2 cellular contexts compared by ENCODE assay signal in genomic region chr3:120425877-120426276, GRCh38.
TF ChIP-seq lines count a peak whose summit lies in the region.

No MANE protein-coding gene starts in this region.

TF ChIP-seq in IMR-90, 13 proteins besides CTCF, POLR2A, EP300 and RAD21:
- TF ChIP-seq FOS (IDR thresholded peaks at IDR 0.05; ENCODE audit: low read depth, low read length) (no peak), RCOR1 (IDR thresholded peaks at IDR 0.05; ENCODE audit: insufficient replicate concordance, low read length) (no peak), MAFK (IDR thresholded peaks at IDR 0.05; ENCODE audit: low read depth, low read length) (no peak), MXI1 (IDR thresholded peaks at IDR 0.05; ENCODE audit: borderline replicate concordance, low read depth, low read length) (no peak)

TF ChIP-seq in GM23338, 12 proteins besides CTCF, POLR2A, EP300 and RAD21:
- no peak for TF ChIP-seq REST (IDR thresholded peaks at IDR 0.05; ENCODE audit: unreplicated experiment)
